10 cellular contexts compared by ENCODE assay signal in genomic region chr17:50686494-50687199, GRCh38. TPM values are rescaled to one million over a fixed set of nuclear protein-coding genes. Genes with fewer than 3 reads are reported as not detected.
DNase-seq lines count a peak whose midpoint lies in the region; ATAC-seq and TF ChIP-seq lines count a peak whose summit lies in the region.
"Had no signal": no experiment of that assay in that cellular context is flagged by ENCODE, and none has a peak within 500 bp of the region (broad histone marks: within the 10 kb centered on the region; RNA-seq: fewer than 3 reads in every experiment).

No MANE protein-coding gene starts in this region.

- no peak overlapping the region for H3K4me3 ChIP-seq in ACC112 (ENCODE audit: low read depth, low read length)
- no peak overlapping the region for H3K4me3 ChIP-seq in epithelial cell of proximal tubule (ENCODE audit: low read depth, low read length)
- H3K4me3 ChIP-seq in mucosa of stomach (ENCODE audit: low read length): no peak overlapping the region

- TF ChIP-seq CTCF in epithelial cell of proximal tubule (conservative IDR thresholded peaks at IDR 0.05; ENCODE audit: low read depth, low read length): no peak

- no peaks in the 10 kb centered on the region for H3K9me3 ChIP-seq in mucosa of stomach (ENCODE audit: control insufficient read depth, low read length)

- no peak overlapping the region for H3K27ac Mint-ChIP-seq in activated CD4-positive, alpha-beta T cell treated with anti-CD3 and anti-CD28 coated beads for 36 hours
- H3K27ac Mint-ChIP-seq: activated T-helper 17 cell treated with anti-CD3 and anti-CD28 coated beads, Interleukin-2, amount 50 U/mL, for 72 hours had no signal

- H3K79me2 ChIP-seq in ACC112 (ENCODE audit: control insufficient read depth, insufficient read depth, low read length, unreplicated experiment): no peaks in the 10 kb centered on the region

- ATAC-seq in GM21528 (IDR thresholded peaks at IDR 0.05; ENCODE audit: low FRiP score, unreplicated experiment) (no peak), GM21825 (IDR thresholded peaks at IDR 0.05; ENCODE audit: unreplicated experiment) (no peak)
- ATAC-seq in activated CD4-positive, alpha-beta T cell treated with anti-CD3 and anti-CD28 coated beads for 36 hours: no peak
- ATAC-seq: activated T-helper 17 cell treated with anti-CD3 and anti-CD28 coated beads, Interleukin-2, amount 50 U/mL, for 72 hours had no signal

- POLR2A ChIA-PET in activated CD4-positive, alpha-beta T cell treated with anti-CD3 and anti-CD28 coated beads for 36 hours (lab: Charles Lee): no interaction called here

- intact Hi-C loops in activated CD4-positive, alpha-beta T cell treated with anti-CD3 and anti-CD28 coated beads for 36 hours (cut with DNase I, micrococcal nuclease): no loop called here

- H3K4me1 ChIP-seq in ACC112 (ENCODE audit: control insufficient read depth, insufficient read depth, low read length, unreplicated experiment) (peaks cover 35% of the 10 kb centered on the region), mucosa of stomach (ENCODE audit: control insufficient read depth, insufficient read depth, low read length) (peaks cover 84% of the 10 kb centered on the region)

- H3K9ac ChIP-seq in mucosa of stomach (ENCODE audit: low read length): peak overlapping the region; percentile 64

- no peaks in the 10 kb centered on the region for H3K9me3 Mint-ChIP-seq in activated CD4-positive, alpha-beta T cell treated with anti-CD3 and anti-CD28 coated beads for 36 hours (ENCODE audit: low read depth)
- H3K9me3 Mint-ChIP-seq: activated T-helper 17 cell treated with anti-CD3 and anti-CD28 coated beads, Interleukin-2, amount 50 U/mL, for 72 hours; CD14-positive monocyte had no signal

- H3K4me1 Mint-ChIP-seq in activated CD4-positive, alpha-beta T cell treated with anti-CD3 and anti-CD28 coated beads for 36 hours: no peaks in the 10 kb centered on the region
- H3K4me1 Mint-ChIP-seq: activated T-helper 17 cell treated with anti-CD3 and anti-CD28 coated beads, Interleukin-2, amount 50 U/mL, for 72 hours had no signal

- H2AFZ ChIP-seq in ACC112 (ENCODE audit: low read length, unreplicated experiment): no peak overlapping the region

- DNase-seq in LHCN-M2 (ENCODE audit: low read depth): peak; percentile 68
- DNase-seq in epithelial cell of proximal tubule (ENCODE audit: low read depth): peak; percentile 52
- no peak for DNase-seq in NCI-H2171 treated with DMSO at 0.1 percent for 48 hours (lab: John Stamatoyannopoulos, UW)
- DNase-seq in activated CD4-positive, alpha-beta T cell treated with anti-CD3 and anti-CD28 coated beads for 36 hours: no peak

- no peaks in the 10 kb centered on the region for H3K27me3 Mint-ChIP-seq in activated CD4-positive, alpha-beta T cell treated with anti-CD3 and anti-CD28 coated beads for 36 hours

- H3K27me3 ChIP-seq in ACC112 (ENCODE audit: insufficient read depth, low read length) (no peaks in the 10 kb centered on the region), mucosa of stomach (ENCODE audit: control insufficient read depth, insufficient read depth, low read length) (no peaks in the 10 kb centered on the region)

- H3K36me3 ChIP-seq in ACC112 (ENCODE audit: insufficient read depth, low read length) (no peaks in the 10 kb centered on the region), mucosa of stomach (ENCODE audit: control insufficient read depth, insufficient read depth, low read length) (peaks cover 6% of the 10 kb centered on the region)

- peak overlapping the region; percentile 28; the same call in 1 of the 2 replicates for H3K27ac ChIP-seq in ACC112 (ENCODE audit: low read depth, low read length)

- H3K4me3 Mint-ChIP-seq in activated CD4-positive, alpha-beta T cell treated with anti-CD3 and anti-CD28 coated beads for 36 hours: no peak overlapping the region
- H3K4me3 Mint-ChIP-seq: activated T-helper 17 cell treated with anti-CD3 and anti-CD28 coated beads, Interleukin-2, amount 50 U/mL, for 72 hours; CD14-positive monocyte had no signal

- no peaks in the 10 kb centered on the region for H3K36me3 Mint-ChIP-seq in activated CD4-positive, alpha-beta T cell treated with anti-CD3 and anti-CD28 coated beads for 36 hours (ENCODE audit: low read depth)
- H3K36me3 Mint-ChIP-seq: CD14-positive monocyte had no signal

- CTCF ChIA-PET in activated CD4-positive, alpha-beta T cell treated with anti-CD3 and anti-CD28 coated beads for 36 hours (lab: Charles Lee): no interaction called here

RNA-seq across cellular contexts. Expression of gene ANKRD40, which starts 21.1 kb away (rescaled TPM):
- 31.3 and 34.2 TPM in 2 replicates for total RNA-seq in LHCN-M2 (2014; rRNA removed)
- polyA plus RNA-seq in LHCN-M2 (2012): 14.9 TPM
- 27.3 and 42.2 TPM in 2 replicates for total RNA-seq in epithelial cell of proximal tubule
- total RNA-seq in activated CD4-positive, alpha-beta T cell treated with anti-CD3 and anti-CD28 coated beads for 36 hours: 10 to 100 TPM; 28.0 to 29.8 TPM

RNA-seq across cellular contexts. Expression of gene LUC7L3, which starts 32.8 kb away (rescaled TPM):
- 44.8 and 47.9 TPM in 2 replicates for total RNA-seq in LHCN-M2 (2014; rRNA removed)
- polyA plus RNA-seq in LHCN-M2 (2012): 40.3 TPM
- total RNA-seq in epithelial cell of proximal tubule: 25.8 and 54.1 TPM in 2 replicates
- total RNA-seq in activated CD4-positive, alpha-beta T cell treated with anti-CD3 and anti-CD28 coated beads for 36 hours: 100 to 1,000 TPM; 112 to 120 TPM

RNA-seq across cellular contexts. Expression of gene ABCC3, which starts 52.0 kb away (rescaled TPM):
- total RNA-seq in LHCN-M2 (2014; rRNA removed) (4.9 and 7.6 TPM in 2 replicates), epithelial cell of proximal tubule (6.3 and 6.6 TPM in 2 replicates)
- polyA plus RNA-seq in LHCN-M2 (2012): 30.6 TPM
- not detected for total RNA-seq in activated CD4-positive, alpha-beta T cell treated with anti-CD3 and anti-CD28 coated beads for 36 hours

Comparison
In these comparisons a context has a peak if more than half of its experiments do, and no peak if none do; other contexts are left out.
1. DNase-seq: peak in LHCN-M2 (single experiment) and epithelial cell of proximal tubule (single experiment); none in NCI-H2171 treated with DMSO at 0.1 percent for 48 hours (single experiment) and activated CD4-positive, alpha-beta T cell treated with anti-CD3 and anti-CD28 coated beads for 36 hours (single experiment).